27 cellular contexts compared by ENCODE assay signal in genomic region chr7:81672872-81673271, GRCh38.
DNase-seq lines count a peak whose midpoint lies in the region; ATAC-seq and TF ChIP-seq lines count a peak whose summit lies in the region.
"Had no signal": no experiment of that assay in that cellular context is flagged by ENCODE, and none has a peak within 500 bp of the region (broad histone marks: within the 10 kb centered on the region; RNA-seq: fewer than 3 reads in every experiment).

No MANE protein-coding gene starts in this region.

- H3K27me3 Mint-ChIP-seq in activated T-cell treated with anti-CD3 and anti-CD28 coated beads, Interleukin-2, amount 50 U/mL, for 24 hours, result no peaks in the 10 kb centered on the region
- H3K27me3 Mint-ChIP-seq: activated naive CD8-positive, alpha-beta T cell treated with anti-CD3 and anti-CD28 coated beads, Interleukin-2, amount 10 ng/mL, durations not matched to agents 7 days and 5 days; memory B cell had no signal

- H3K9me3 ChIP-seq in BLaER1 (0 out of 2 replicates have a peak, but pooled peaks cover 4% of the 10 kb centered on the region), iPS DF 6.9 (ENCODE audit: control insufficient read depth, insufficient read depth, low read length) (no peaks in the 10 kb centered on the region), sigmoid colon (no peaks in the 10 kb centered on the region)
- H3K9me3 ChIP-seq: BE2C, body of pancreas, pancreas, upper lobe of left lung had no signal

- WGBS in iPS DF 6.9 (ENCODE audit: insufficient coverage, insufficient read length), result no CpG with 5 or more reads among the region's 1 CpG
- WGBS in sigmoid colon, 2 donors, result 69 to 87% methylated on average over 1 of the region's 1 CpG

- DNase-seq in HT1080 (ENCODE audit: low read depth) (peak; percentile 16), NCI-H748 (lab: John Stamatoyannopoulos, UW; ENCODE audit: unreplicated experiment) (peak; percentile 44), iPS DF 6.9 (ENCODE audit: low read depth, low spot score) (peak; percentile 41), sigmoid colon (no peak)
- no peak for DNase-seq in activated T-cell treated with anti-CD3 and anti-CD28 coated beads, Interleukin-2, amount 50 U/mL, for 24 hours
- DNase-seq: activated CD4-positive, alpha-beta T cell treated with anti-CD3 and anti-CD28 coated beads, Interleukin-2, amount 50 U/mL, for 48 hours; activated effector memory CD4-positive, alpha-beta T cell treated with Interleukin-2 at 50 U/mL for 16 hours; activated naive CD8-positive, alpha-beta T cell treated with anti-CD3 and anti-CD28 coated beads, Interleukin-2, amount 10 ng/mL, durations not matched to agents 7 days and 5 days; BE2C; body of pancreas; COR-L47; effector CD4-positive, alpha-beta T cell; EL; foreskin keratinocyte; hippocampal formation; NCI-H1105; NCI-H2081; NCI-H526; pancreas; upper lobe of left lung had no signal

- no peak for TF ChIP-seq EP300 in sigmoid colon (IDR thresholded peaks at IDR 0.05)

- no peak for TF ChIP-seq POLR2A in sigmoid colon (IDR thresholded peaks at IDR 0.05)

- H3K36me3 Mint-ChIP-seq in activated T-cell treated with anti-CD3 and anti-CD28 coated beads, Interleukin-2, amount 50 U/mL, for 24 hours (ENCODE audit: low read depth), result no peaks in the 10 kb centered on the region
- H3K36me3 Mint-ChIP-seq: activated naive CD8-positive, alpha-beta T cell treated with anti-CD3 and anti-CD28 coated beads, Interleukin-2, amount 10 ng/mL, durations not matched to agents 7 days and 5 days; memory B cell had no signal

- H3K36me3 ChIP-seq in BLaER1 (no peaks in the 10 kb centered on the region), iPS DF 6.9 (ENCODE audit: control insufficient read depth, insufficient read depth, low read length) (no peaks in the 10 kb centered on the region), sigmoid colon (no peaks in the 10 kb centered on the region)
- H3K36me3 ChIP-seq: BE2C, pancreas, upper lobe of left lung had no signal

- TF ChIP-seq CTCF in sigmoid colon (IDR thresholded peaks at IDR 0.05), result no peak

- H3K4me3 Mint-ChIP-seq in activated T-cell treated with anti-CD3 and anti-CD28 coated beads, Interleukin-2, amount 50 U/mL, for 24 hours, result no peak overlapping the region
- H3K4me3 Mint-ChIP-seq: activated naive CD8-positive, alpha-beta T cell treated with anti-CD3 and anti-CD28 coated beads, Interleukin-2, amount 10 ng/mL, durations not matched to agents 7 days and 5 days; memory B cell; T-helper 2 cell treated with Interferon-gamma antibody and Interleukin-4, amounts not matched to agents 5 μg/mL and 100 μg/mL, for 36 hours had no signal

- no peaks in the 10 kb centered on the region for H3K4me1 Mint-ChIP-seq in activated T-cell treated with anti-CD3 and anti-CD28 coated beads, Interleukin-2, amount 50 U/mL, for 24 hours (ENCODE audit: low read depth)
- H3K4me1 Mint-ChIP-seq: activated naive CD8-positive, alpha-beta T cell treated with anti-CD3 and anti-CD28 coated beads, Interleukin-2, amount 10 ng/mL, durations not matched to agents 7 days and 5 days; memory B cell had no signal

- H3K9me3 Mint-ChIP-seq in activated T-cell treated with anti-CD3 and anti-CD28 coated beads, Interleukin-2, amount 50 U/mL, for 24 hours, result peaks cover 2% of the 10 kb centered on the region
- H3K9me3 Mint-ChIP-seq: activated naive CD8-positive, alpha-beta T cell treated with anti-CD3 and anti-CD28 coated beads, Interleukin-2, amount 10 ng/mL, durations not matched to agents 7 days and 5 days; T-helper 2 cell treated with Interferon-gamma antibody and Interleukin-4, amounts not matched to agents 5 μg/mL and 100 μg/mL, for 36 hours had no signal

- H3K27ac Mint-ChIP-seq in activated T-cell treated with anti-CD3 and anti-CD28 coated beads, Interleukin-2, amount 50 U/mL, for 24 hours, result no peak overlapping the region
- H3K27ac Mint-ChIP-seq: activated naive CD8-positive, alpha-beta T cell treated with anti-CD3 and anti-CD28 coated beads, Interleukin-2, amount 10 ng/mL, durations not matched to agents 7 days and 5 days; memory B cell; T-helper 2 cell treated with Interferon-gamma antibody and Interleukin-4, amounts not matched to agents 5 μg/mL and 100 μg/mL, for 36 hours had no signal

- no peaks in the 10 kb centered on the region for H3K27me3 ChIP-seq in BLaER1
- H3K27me3 ChIP-seq in iPS DF 6.9 (ENCODE audit: control insufficient read depth, insufficient read depth, low read length), result no peaks in the 10 kb centered on the region
- H3K27me3 ChIP-seq in sigmoid colon, result no peaks in the 10 kb centered on the region
- H3K27me3 ChIP-seq: BE2C, body of pancreas, foreskin keratinocyte, pancreas, upper lobe of left lung had no signal

- ATAC-seq in HG03520 (IDR thresholded peaks at IDR 0.05; ENCODE audit: unreplicated experiment), result no peak
- ATAC-seq in HG02588 (IDR thresholded peaks at IDR 0.05; ENCODE audit: unreplicated experiment), result no peak
- ATAC-seq: body of pancreas, foreskin keratinocyte, HCT116, pancreas, SK-N-SH treated with all-trans-retinoic acid at 6 μM for 48 hours had no signal

- H3K27ac ChIP-seq in BLaER1, result no peak overlapping the region
- H3K27ac ChIP-seq in iPS DF 6.9 (ENCODE audit: low read length), result no peak overlapping the region
- H3K27ac ChIP-seq in sigmoid colon, result no peak overlapping the region
- H3K27ac ChIP-seq: body of pancreas, foreskin keratinocyte, pancreas, upper lobe of left lung had no signal

- H3K4me1 ChIP-seq in BLaER1, result peaks cover 36% of the 10 kb centered on the region
- no peaks in the 10 kb centered on the region for H3K4me1 ChIP-seq in iPS DF 6.9 (ENCODE audit: control insufficient read depth, insufficient read depth, low read length)
- H3K4me1 ChIP-seq in sigmoid colon, result peaks cover 0 to 10% (median 0%) of the 10 kb centered on the region in 4 donors
- H3K4me1 ChIP-seq: body of pancreas, foreskin keratinocyte, pancreas had no signal

- H3K9ac ChIP-seq in BLaER1, result no peak overlapping the region

- no peak overlapping the region for H3K4me3 ChIP-seq in BLaER1
- H3K4me3 ChIP-seq in iPS DF 6.9 (ENCODE audit: low read length), result no peak overlapping the region
- H3K4me3 ChIP-seq in sigmoid colon, result no peak overlapping the region
- H3K4me3 ChIP-seq: body of pancreas, pancreas, upper lobe of left lung had no signal

- H4K20me1 ChIP-seq in BLaER1, result no peaks in the 10 kb centered on the region

- intact Hi-C loops in sigmoid colon (cut with DNase I), result no loop called here

- H3K4me2 ChIP-seq in BLaER1, result 0 out of 2 replicates have a peak overlapping the region, but pooled peaks have one; percentile 17

Comparison
In these comparisons a context has a peak if more than half of its experiments do, and no peak if none do; other contexts are left out.
1. DNase-seq: peak in HT1080 (single experiment), NCI-H748 (single experiment) and iPS DF 6.9 (single experiment); none in activated T-cell treated with anti-CD3 and anti-CD28 coated beads, Interleukin-2, amount 50 U/mL, for 24 hours (single experiment) and sigmoid colon (single experiment).